ENCODE assay signal across 24 cellular contexts in the genomic region with DNA sequence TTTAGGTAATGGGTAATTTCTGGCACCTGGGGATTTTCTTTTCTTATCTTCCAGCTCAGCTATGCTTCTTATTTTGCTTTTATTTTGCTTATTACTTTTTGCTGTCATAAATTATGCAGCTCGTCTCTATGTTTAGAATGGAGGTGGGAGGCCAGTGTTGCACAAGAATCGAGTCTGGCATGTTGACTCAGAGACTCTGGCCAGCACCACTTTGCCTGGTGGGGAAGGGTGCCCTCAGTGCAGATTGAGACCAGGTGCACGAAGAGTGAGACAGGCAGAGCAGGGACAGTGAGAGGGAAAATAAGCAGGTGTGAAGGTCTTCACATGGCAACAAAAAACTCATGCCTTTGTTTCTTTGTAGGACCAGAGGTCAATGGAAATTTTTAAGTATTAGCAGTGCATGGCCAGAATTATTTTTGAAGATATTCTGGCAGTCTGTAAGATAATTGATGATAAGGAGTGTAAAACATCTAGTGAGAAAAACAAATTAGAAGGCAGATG.
"Had no signal": no experiment of that assay in that cellular context is flagged by ENCODE, and none has a peak within 500 bp of the region (broad histone marks: within the 10 kb centered on the region; RNA-seq: fewer than 3 reads in every experiment).

No MANE protein-coding gene starts in this region.

- H3K9me3 ChIP-seq: gastrocnemius medialis, psoas muscle, stomach, tibial nerve had no signal

- H3K79me2 ChIP-seq: parathyroid adenoma had no signal

- H3K4me3 ChIP-seq: coronary artery, gastrocnemius medialis, left ventricle myocardium inferior, psoas muscle, stomach, tibial nerve had no signal

- DNase-seq: activated CD4-positive, alpha-beta memory T cell treated with anti-CD3 and anti-CD28 coated beads for 36 hours; activated CD4-positive, alpha-beta T cell treated with anti-CD3 and anti-CD28 coated beads, Interleukin-2, amount 10 ng/mL, durations not matched to agents 24 days and 14 days; activated CD4-positive, CD25-positive, alpha-beta regulatory T cell treated with anti-CD3 and anti-CD28 coated beads, Interleukin-2, amount 50 U/mL, for 72 hours; activated CD8-positive, alpha-beta memory T cell treated with anti-CD3 and anti-CD28 coated beads, Interleukin-2, amount 50 U/mL, for 48 hours; activated gamma-delta T cell; activated naive CD4-positive, alpha-beta T cell treated with anti-CD3 and anti-CD28 coated beads, Interleukin-2, amount 10 ng/mL, durations not matched to agents 7 days and 5 days; activated naive CD8-positive, alpha-beta T cell treated with anti-CD3 and anti-CD28 coated beads, Interleukin-2, amount 10 ng/mL, durations not matched to agents 7 days and 5 days; activated T-cell treated with anti-CD3 and anti-CD28 coated beads, Interleukin-2, amount 50 U/mL, for 24 hours; amniotic stem cell; brain microvascular endothelial cell; effector memory CD8-positive, alpha-beta T cell; erythroblast; gastrocnemius medialis; glutamatergic neuron; left ventricle myocardium inferior; nephron progenitor cell; psoas muscle; stimulated activated CD4-positive, alpha-beta T cell treated with anti-CD3 and anti-CD28 coated beads, Interleukin-15, amount 100 ng/mL, for 24 hours; stimulated activated CD4-positive, alpha-beta T cell treated with anti-CD3 and anti-CD28 coated beads, Interleukin-2, amount 100 ng/mL, for 24 hours; stimulated activated naive B cell treated with anti-CD40 and anti-IgM and Interleukin-4, amounts not matched to agents 10 μg/mL and 1 μg/mL and 100 μg/mL, for 72 hours; stomach had no signal

- H2AFZ ChIP-seq: parathyroid adenoma had no signal

- H3K9ac ChIP-seq: parathyroid adenoma had no signal

- H3K27me3 ChIP-seq: brain microvascular endothelial cell, gastrocnemius medialis, stomach, tibial nerve had no signal

- H3K4me1 ChIP-seq: gastrocnemius medialis, left ventricle myocardium inferior, parathyroid adenoma, psoas muscle, stomach had no signal

- H3K27ac ChIP-seq: brain microvascular endothelial cell, coronary artery, gastrocnemius medialis, left ventricle myocardium inferior, parathyroid adenoma, psoas muscle, stomach, tibial nerve had no signal

- H3K36me3 ChIP-seq: brain microvascular endothelial cell, gastrocnemius medialis, left ventricle myocardium inferior, stomach, tibial nerve had no signal

- ATAC-seq: effector memory CD8-positive, alpha-beta T cell; gastrocnemius medialis; psoas muscle; stimulated activated naive B cell treated with anti-CD40 and anti-IgM and Interleukin-4, amounts not matched to agents 10 μg/mL and 1 μg/mL and 100 μg/mL, for 72 hours had no signal
